ENCODE assay signal across 1 cellular context in the genomic region with DNA sequence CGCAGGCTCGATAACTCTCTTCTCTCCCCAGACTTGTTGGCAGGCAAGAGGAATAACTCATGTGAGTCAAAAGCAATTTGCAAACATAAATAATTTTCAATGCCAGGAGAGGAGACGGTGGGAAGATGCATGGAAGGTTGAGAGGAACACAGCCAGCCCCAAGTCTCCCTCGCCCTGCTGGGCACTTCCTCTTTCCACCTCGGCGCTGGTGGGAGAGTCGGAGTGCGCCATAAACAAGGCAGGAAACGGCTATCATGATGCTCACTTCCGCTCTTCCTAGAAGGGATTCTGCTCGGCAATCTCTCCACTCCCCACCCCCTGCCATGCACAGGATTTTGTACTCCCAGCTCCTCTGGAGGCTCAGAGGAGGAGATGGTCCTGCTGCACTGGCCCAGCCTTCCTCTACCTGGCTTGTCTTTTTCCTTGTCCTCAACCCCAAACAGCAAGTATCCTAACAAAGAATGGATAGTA.
TF ChIP-seq lines count a peak whose summit lies in the region.

No MANE protein-coding gene starts in this region.

TF ChIP-seq in K562, 482 proteins besides CTCF, POLR2A, EP300 and RAD21 (continued from another document and continues in another):
- TF ChIP-seq, protein P1, sequence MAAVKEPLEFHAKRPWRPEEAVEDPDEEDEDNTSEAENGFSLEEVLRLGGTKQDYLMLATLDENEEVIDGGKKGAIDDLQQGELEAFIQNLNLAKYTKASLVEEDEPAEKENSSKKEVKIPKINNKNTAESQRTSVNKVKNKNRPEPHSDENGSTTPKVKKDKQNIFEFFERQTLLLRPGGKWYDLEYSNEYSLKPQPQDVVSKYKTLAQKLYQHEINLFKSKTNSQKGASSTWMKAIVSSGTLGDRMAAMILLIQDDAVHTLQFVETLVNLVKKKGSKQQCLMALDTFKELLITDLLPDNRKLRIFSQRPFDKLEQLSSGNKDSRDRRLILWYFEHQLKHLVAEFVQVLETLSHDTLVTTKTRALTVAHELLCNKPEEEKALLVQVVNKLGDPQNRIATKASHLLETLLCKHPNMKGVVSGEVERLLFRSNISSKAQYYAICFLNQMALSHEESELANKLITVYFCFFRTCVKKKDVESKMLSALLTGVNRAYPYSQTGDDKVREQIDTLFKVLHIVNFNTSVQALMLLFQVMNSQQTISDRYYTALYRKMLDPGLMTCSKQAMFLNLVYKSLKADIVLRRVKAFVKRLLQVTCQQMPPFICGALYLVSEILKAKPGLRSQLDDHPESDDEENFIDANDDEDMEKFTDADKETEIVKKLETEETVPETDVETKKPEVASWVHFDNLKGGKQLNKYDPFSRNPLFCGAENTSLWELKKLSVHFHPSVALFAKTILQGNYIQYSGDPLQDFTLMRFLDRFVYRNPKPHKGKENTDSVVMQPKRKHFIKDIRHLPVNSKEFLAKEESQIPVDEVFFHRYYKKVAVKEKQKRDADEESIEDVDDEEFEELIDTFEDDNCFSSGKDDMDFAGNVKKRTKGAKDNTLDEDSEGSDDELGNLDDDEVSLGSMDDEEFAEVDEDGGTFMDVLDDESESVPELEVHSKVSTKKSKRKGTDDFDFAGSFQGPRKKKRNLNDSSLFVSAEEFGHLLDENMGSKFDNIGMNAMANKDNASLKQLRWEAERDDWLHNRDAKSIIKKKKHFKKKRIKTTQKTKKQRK (IDR thresholded peaks at IDR 0.05; ENCODE audit: borderline replicate concordance, low read depth, low read length): no peak
- TF ChIP-seq CBX1 (IDR thresholded peaks at IDR 0.05; ENCODE audit: low read depth): no peak
- TF ChIP-seq NR2C2 (CRISPR knock-in tag; IDR thresholded peaks at IDR 0.05): no peak
- peak; percentile 51; the same call in 1 of the 2 replicates for TF ChIP-seq NR2C2 (tag; IDR thresholded peaks at IDR 0.05)
- TF ChIP-seq, protein P2, sequence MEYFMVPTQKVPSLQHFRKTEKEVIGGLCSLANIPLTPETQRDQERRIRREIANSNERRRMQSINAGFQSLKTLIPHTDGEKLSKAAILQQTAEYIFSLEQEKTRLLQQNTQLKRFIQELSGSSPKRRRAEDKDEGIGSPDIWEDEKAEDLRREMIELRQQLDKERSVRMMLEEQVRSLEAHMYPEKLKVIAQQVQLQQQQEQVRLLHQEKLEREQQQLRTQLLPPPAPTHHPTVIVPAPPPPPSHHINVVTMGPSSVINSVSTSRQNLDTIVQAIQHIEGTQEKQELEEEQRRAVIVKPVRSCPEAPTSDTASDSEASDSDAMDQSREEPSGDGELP (CRISPR knock-in tag; IDR thresholded peaks at IDR 0.05; ENCODE audit: borderline replicate concordance): peak; percentile 51; the same call in 1 of the 2 replicates
- TF ChIP-seq, protein P3, sequence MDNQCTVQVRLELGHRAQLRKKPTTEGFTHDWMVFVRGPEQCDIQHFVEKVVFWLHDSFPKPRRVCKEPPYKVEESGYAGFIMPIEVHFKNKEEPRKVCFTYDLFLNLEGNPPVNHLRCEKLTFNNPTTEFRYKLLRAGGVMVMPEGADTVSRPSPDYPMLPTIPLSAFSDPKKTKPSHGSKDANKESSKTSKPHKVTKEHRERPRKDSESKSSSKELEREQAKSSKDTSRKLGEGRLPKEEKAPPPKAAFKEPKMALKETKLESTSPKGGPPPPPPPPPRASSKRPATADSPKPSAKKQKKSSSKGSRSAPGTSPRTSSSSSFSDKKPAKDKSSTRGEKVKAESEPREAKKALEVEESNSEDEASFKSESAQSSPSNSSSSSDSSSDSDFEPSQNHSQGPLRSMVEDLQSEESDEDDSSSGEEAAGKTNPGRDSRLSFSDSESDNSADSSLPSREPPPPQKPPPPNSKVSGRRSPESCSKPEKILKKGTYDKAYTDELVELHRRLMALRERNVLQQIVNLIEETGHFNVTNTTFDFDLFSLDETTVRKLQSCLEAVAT (IDR thresholded peaks at IDR 0.05): peak in 1 of 2 experiments; percentile 98; a peak in 2 of 4 replicates
- peak; percentile 85; the same call in 1 of the 2 replicates for TF ChIP-seq CTBP1 (IDR thresholded peaks at IDR 0.05; ENCODE audit: borderline replicate concordance)
- TF ChIP-seq KLF16 (IDR thresholded peaks at IDR 0.05): no peak
- TF ChIP-seq HNRNPH1 (optimal IDR thresholded peaks at IDR 0.05; ENCODE audit: low read depth, low read length): no peak
- no peak for TF ChIP-seq TARDBP (IDR thresholded peaks at IDR 0.05)
- peak; percentile 88 for TF ChIP-seq ELF1 (tag; IDR thresholded peaks at IDR 0.05)
- 0 out of 2 replicates have a peak, but pooled peaks have one; percentile 22 for TF ChIP-seq KAT7 (CRISPR knock-in tag; IDR thresholded peaks at IDR 0.05; ENCODE audit: borderline replicate concordance)
- peak; percentile 69 for TF ChIP-seq SUPT5H (IDR thresholded peaks at IDR 0.05)
- TF ChIP-seq MEF2A (IDR thresholded peaks at IDR 0.05; ENCODE audit: control insufficient read depth, low read depth, low read length): no peak
- TF ChIP-seq MED1 (CRISPR knock-in tag; IDR thresholded peaks at IDR 0.05; ENCODE audit: borderline replicate concordance): no peak
- TF ChIP-seq ZNF324 (CRISPR knock-in tag; IDR thresholded peaks at IDR 0.05): no peak
- TF ChIP-seq, protein P4, sequence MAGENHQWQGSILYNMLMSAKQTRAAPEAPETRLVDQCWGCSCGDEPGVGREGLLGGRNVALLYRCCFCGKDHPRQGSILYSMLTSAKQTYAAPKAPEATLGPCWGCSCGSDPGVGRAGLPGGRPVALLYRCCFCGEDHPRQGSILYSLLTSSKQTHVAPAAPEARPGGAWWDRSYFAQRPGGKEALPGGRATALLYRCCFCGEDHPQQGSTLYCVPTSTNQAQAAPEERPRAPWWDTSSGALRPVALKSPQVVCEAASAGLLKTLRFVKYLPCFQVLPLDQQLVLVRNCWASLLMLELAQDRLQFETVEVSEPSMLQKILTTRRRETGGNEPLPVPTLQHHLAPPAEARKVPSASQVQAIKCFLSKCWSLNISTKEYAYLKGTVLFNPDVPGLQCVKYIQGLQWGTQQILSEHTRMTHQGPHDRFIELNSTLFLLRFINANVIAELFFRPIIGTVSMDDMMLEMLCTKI (IDR thresholded peaks at IDR 0.05; ENCODE audit: partially characterized antibody): no peak
- no peak for TF ChIP-seq ZNF561 (CRISPR knock-in tag; conservative IDR thresholded peaks at IDR 0.05)
- TF ChIP-seq, protein P5, sequence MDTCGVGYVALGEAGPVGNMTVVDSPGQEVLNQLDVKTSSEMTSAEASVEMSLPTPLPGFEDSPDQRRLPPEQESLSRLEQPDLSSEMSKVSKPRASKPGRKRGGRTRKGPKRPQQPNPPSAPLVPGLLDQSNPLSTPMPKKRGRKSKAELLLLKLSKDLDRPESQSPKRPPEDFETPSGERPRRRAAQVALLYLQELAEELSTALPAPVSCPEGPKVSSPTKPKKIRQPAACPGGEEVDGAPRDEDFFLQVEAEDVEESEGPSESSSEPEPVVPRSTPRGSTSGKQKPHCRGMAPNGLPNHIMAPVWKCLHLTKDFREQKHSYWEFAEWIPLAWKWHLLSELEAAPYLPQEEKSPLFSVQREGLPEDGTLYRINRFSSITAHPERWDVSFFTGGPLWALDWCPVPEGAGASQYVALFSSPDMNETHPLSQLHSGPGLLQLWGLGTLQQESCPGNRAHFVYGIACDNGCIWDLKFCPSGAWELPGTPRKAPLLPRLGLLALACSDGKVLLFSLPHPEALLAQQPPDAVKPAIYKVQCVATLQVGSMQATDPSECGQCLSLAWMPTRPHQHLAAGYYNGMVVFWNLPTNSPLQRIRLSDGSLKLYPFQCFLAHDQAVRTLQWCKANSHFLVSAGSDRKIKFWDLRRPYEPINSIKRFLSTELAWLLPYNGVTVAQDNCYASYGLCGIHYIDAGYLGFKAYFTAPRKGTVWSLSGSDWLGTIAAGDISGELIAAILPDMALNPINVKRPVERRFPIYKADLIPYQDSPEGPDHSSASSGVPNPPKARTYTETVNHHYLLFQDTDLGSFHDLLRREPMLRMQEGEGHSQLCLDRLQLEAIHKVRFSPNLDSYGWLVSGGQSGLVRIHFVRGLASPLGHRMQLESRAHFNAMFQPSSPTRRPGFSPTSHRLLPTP (IDR thresholded peaks at IDR 0.05; ENCODE audit: borderline replicate concordance, extremely low read depth, insufficient read length): no peak
- TF ChIP-seq ZNF431 (CRISPR knock-in tag; IDR thresholded peaks at IDR 0.05): no peak
- TF ChIP-seq MAZ (CRISPR knock-in tag; conservative IDR thresholded peaks at IDR 0.05 in 1 of 2, IDR thresholded peaks at IDR 0.05 in 1 of 2): peak; percentile 67 to 84; a peak in 3 of 4 replicates
- TF ChIP-seq YY1 (IDR thresholded peaks at IDR 0.05; ENCODE audit: borderline replicate concordance in 1 of 3, control insufficient read depth in 1 of 3, extremely low read depth in 1 of 3, insufficient read depth in 3 of 3, insufficient read length in 1 of 3, insufficient replicate concordance in 2 of 3, low read depth in 1 of 3, low read length in 2 of 3): peak in 2 of 3 experiments; percentile 75 to 91
- peak; percentile 26; the same call in 1 of the 2 replicates for TF ChIP-seq BHLHE40 (IDR thresholded peaks at IDR 0.05; ENCODE audit: low read length)
- TF ChIP-seq ATF1 (CRISPR knock-in tag; IDR thresholded peaks at IDR 0.05): no peak
- peak; percentile 42; the same call in 1 of the 2 replicates for TF ChIP-seq ATF1 (tag; IDR thresholded peaks at IDR 0.05)
- TF ChIP-seq TRIM24 (IDR thresholded peaks at IDR 0.05): 0 out of 4 replicates have a peak, but pooled peaks of 1 of the 2 experiments have one; percentile 35
- no peak for TF ChIP-seq POU5F1 (IDR thresholded peaks at IDR 0.05; ENCODE audit: borderline replicate concordance, low read depth, low read length, partially characterized antibody)
- TF ChIP-seq, protein P6, sequence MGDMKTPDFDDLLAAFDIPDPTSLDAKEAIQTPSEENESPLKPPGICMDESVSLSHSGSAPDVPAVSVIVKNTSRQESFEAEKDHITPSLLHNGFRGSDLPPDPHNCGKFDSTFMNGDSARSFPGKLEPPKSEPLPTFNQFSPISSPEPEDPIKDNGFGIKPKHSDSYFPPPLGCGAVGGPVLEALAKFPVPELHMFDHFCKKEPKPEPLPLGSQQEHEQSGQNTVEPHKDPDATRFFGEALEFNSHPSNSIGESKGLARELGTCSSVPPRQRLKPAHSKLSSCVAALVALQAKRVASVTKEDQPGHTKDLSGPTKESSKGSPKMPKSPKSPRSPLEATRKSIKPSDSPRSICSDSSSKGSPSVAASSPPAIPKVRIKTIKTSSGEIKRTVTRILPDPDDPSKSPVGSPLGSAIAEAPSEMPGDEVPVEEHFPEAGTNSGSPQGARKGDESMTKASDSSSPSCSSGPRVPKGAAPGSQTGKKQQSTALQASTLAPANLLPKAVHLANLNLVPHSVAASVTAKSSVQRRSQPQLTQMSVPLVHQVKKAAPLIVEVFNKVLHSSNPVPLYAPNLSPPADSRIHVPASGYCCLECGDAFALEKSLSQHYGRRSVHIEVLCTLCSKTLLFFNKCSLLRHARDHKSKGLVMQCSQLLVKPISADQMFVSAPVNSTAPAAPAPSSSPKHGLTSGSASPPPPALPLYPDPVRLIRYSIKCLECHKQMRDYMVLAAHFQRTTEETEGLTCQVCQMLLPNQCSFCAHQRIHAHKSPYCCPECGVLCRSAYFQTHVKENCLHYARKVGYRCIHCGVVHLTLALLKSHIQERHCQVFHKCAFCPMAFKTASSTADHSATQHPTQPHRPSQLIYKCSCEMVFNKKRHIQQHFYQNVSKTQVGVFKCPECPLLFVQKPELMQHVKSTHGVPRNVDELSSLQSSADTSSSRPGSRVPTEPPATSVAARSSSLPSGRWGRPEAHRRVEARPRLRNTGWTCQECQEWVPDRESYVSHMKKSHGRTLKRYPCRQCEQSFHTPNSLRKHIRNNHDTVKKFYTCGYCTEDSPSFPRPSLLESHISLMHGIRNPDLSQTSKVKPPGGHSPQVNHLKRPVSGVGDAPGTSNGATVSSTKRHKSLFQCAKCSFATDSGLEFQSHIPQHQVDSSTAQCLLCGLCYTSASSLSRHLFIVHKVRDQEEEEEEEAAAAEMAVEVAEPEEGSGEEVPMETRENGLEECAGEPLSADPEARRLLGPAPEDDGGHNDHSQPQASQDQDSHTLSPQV (IDR thresholded peaks at IDR 0.05): peak; percentile 82; the same call in 1 of the 2 replicates
- peak; percentile 73 for TF ChIP-seq JUND (IDR thresholded peaks at IDR 0.05; ENCODE audit: borderline replicate concordance, low read depth, low read length)
- TF ChIP-seq JUND (tag; IDR thresholded peaks at IDR 0.05; ENCODE audit: borderline replicate concordance, low read depth, low read length): peak; percentile 60; the same call in 1 of the 3 replicates
- TF ChIP-seq, protein P7, sequence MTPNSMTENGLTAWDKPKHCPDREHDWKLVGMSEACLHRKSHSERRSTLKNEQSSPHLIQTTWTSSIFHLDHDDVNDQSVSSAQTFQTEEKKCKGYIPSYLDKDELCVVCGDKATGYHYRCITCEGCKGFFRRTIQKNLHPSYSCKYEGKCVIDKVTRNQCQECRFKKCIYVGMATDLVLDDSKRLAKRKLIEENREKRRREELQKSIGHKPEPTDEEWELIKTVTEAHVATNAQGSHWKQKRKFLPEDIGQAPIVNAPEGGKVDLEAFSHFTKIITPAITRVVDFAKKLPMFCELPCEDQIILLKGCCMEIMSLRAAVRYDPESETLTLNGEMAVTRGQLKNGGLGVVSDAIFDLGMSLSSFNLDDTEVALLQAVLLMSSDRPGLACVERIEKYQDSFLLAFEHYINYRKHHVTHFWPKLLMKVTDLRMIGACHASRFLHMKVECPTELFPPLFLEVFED (CRISPR knock-in tag; conservative IDR thresholded peaks at IDR 0.05): 0 out of 2 replicates have a peak, but pooled peaks have one; percentile 49
- TF ChIP-seq, protein P8, sequence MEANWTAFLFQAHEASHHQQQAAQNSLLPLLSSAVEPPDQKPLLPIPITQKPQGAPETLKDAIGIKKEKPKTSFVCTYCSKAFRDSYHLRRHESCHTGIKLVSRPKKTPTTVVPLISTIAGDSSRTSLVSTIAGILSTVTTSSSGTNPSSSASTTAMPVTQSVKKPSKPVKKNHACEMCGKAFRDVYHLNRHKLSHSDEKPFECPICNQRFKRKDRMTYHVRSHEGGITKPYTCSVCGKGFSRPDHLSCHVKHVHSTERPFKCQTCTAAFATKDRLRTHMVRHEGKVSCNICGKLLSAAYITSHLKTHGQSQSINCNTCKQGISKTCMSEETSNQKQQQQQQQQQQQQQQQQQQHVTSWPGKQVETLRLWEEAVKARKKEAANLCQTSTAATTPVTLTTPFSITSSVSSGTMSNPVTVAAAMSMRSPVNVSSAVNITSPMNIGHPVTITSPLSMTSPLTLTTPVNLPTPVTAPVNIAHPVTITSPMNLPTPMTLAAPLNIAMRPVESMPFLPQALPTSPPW (CRISPR knock-in tag; IDR thresholded peaks at IDR 0.05): peak; percentile 44
- TF ChIP-seq, protein P9, sequence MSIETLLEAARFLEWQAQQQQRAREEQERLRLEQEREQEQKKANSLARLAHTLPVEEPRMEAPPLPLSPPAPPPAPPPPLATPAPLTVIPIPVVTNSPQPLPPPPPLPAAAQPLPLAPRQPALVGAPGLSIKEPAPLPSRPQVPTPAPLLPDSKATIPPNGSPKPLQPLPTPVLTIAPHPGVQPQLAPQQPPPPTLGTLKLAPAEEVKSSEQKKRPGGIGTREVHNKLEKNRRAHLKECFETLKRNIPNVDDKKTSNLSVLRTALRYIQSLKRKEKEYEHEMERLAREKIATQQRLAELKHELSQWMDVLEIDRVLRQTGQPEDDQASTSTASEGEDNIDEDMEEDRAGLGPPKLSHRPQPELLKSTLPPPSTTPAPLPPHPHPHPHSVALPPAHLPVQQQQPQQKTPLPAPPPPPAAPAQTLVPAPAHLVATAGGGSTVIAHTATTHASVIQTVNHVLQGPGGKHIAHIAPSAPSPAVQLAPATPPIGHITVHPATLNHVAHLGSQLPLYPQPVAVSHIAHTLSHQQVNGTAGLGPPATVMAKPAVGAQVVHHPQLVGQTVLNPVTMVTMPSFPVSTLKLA (conservative IDR thresholded peaks at IDR 0.05): peak; percentile 55 to 65; a peak in 3 of 4 replicates
- TF ChIP-seq ELF2 (CRISPR knock-in tag; IDR thresholded peaks at IDR 0.05): peak; percentile 23; the same call in 1 of the 2 replicates
- TF ChIP-seq ZNF436 (CRISPR knock-in tag; IDR thresholded peaks at IDR 0.05): no peak
- peak; percentile 83; the same call in 1 of the 2 replicates for TF ChIP-seq GABPB1 (CRISPR knock-in tag; IDR thresholded peaks at IDR 0.05)
- TF ChIP-seq SMARCE1 (IDR thresholded peaks at IDR 0.05): peak; percentile 79
- peak; percentile 31; the same call in 1 of the 2 replicates for TF ChIP-seq MBD2 (IDR thresholded peaks at IDR 0.05; ENCODE audit: borderline replicate concordance, low read depth)
